In the genomic region with DNA sequence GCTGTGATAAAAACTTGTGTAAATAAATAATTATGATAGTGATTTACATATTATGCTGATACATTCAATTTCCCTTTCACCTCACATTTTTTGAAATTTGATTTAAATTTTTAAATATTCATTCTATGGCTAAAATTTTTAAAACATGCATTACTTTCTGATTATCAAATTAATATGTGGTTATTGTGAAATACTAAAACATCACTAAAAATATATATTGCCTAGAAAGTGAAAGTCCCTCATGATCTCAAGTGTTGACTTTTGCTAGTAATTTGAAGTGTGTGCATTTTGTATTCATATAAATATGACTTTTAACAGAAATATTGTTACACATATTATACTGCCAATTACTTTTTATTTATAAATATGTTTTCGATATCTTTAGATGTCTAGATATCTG, we compare ENCODE assay signal across 28 cellular contexts. TPM values are rescaled to one million over a fixed set of nuclear protein-coding genes. Genes with fewer than 3 reads are reported as not detected.
"Had no signal": no experiment of that assay in that cellular context is flagged by ENCODE, and none has a peak within 500 bp of the region (broad histone marks: within the 10 kb centered on the region; RNA-seq: fewer than 3 reads in every experiment).

No MANE protein-coding gene starts in this region.

- H3K27ac ChIP-seq: ascending aorta, breast epithelium, cardiac muscle cell, coronary artery, dorsolateral prefrontal cortex, esophagus muscularis mucosa, foreskin keratinocyte, gastroesophageal sphincter, heart right ventricle had no signal

- H3K4me1 ChIP-seq: ascending aorta, breast epithelium, foreskin keratinocyte, heart right ventricle had no signal

- H3K4me3 ChIP-seq: ascending aorta, breast epithelium, cardiac muscle cell, coronary artery, dorsolateral prefrontal cortex, esophagus muscularis mucosa, gastroesophageal sphincter, heart right ventricle had no signal

- H3K27me3 ChIP-seq: ascending aorta, breast epithelium, cardiac muscle cell, dorsolateral prefrontal cortex, esophagus muscularis mucosa, foreskin keratinocyte, gastroesophageal sphincter, heart right ventricle had no signal

- H3K36me3 ChIP-seq: ascending aorta, breast epithelium, cardiac muscle cell, esophagus muscularis mucosa, gastroesophageal sphincter, heart right ventricle had no signal

- H3K9me3 ChIP-seq: ascending aorta, breast epithelium, esophagus muscularis mucosa, gastroesophageal sphincter, heart right ventricle had no signal

- DNase-seq: activated CD4-positive, alpha-beta memory T cell treated with anti-CD3 and anti-CD28 coated beads for 36 hours; activated CD4-positive, alpha-beta T cell treated with anti-CD3 and anti-CD28 coated beads for 36 hours; activated CD4-positive, alpha-beta T cell treated with anti-CD3 and anti-CD28 coated beads, Interleukin-2, amount 10 ng/mL, durations not matched to agents 24 days and 14 days; activated CD4-positive, CD25-positive, alpha-beta regulatory T cell; activated CD4-positive, CD25-positive, alpha-beta regulatory T cell treated with anti-CD3 and anti-CD28 coated beads, Interleukin-2, amount 50 U/mL, for 72 hours; activated CD8-positive, alpha-beta memory T cell treated with anti-CD3 and anti-CD28 coated beads, Interleukin-2, amount 50 U/mL, for 48 hours; activated gamma-delta T cell; activated naive CD4-positive, alpha-beta T cell; activated naive CD4-positive, alpha-beta T cell treated with anti-CD3 and anti-CD28 coated beads, Interleukin-2, amount 10 ng/mL, durations not matched to agents 7 days and 5 days; activated naive CD8-positive, alpha-beta T cell treated with anti-CD3 and anti-CD28 coated beads, Interleukin-2, amount 10 ng/mL, durations not matched to agents 7 days and 5 days; activated T-cell treated with anti-CD3 and anti-CD28 coated beads for 4 hours; activated T-cell treated with anti-CD3 and anti-CD28 coated beads, Interleukin-2, amount 50 U/mL, for 24 hours; activated T-cell treated with anti-CD3 and anti-CD28 coated beads, Interleukin-2, amount 50 U/mL, for 72 hours; central memory CD4-positive, alpha-beta T cell; cerebellar nuclear complex; dorsolateral prefrontal cortex; effector memory CD4-positive, alpha-beta T cell; endodermal cell; erythroblast; foreskin keratinocyte; heart right ventricle; T-helper 2 cell had no signal

RNA-seq across cellular contexts. Expression of a gene that starts 3.1 kb away (rescaled TPM):
- polyA plus RNA-seq: cardiac muscle cell, foreskin keratinocyte, heart right ventricle had no signal
